Comparison of ENCODE assay signal across 1 cellular context in the genomic region with DNA sequence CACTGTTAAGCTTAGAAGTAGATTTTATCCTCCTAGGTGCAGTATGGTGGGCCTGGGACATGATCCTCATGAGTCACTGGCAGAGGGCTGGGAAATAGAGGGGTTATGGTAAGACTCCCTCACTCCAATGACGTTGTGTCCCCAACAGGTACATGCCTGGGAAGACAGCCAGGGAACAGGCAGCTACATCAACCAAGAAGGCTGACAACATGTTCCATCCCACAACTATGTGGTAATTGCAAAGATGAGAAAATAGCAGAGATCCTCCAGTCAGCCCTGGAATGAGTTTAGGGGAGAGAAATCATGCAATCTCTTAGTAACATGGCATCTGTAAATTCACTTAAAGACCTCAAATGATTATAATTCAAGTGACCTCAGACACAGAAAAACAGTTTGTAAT.
TF ChIP-seq lines count a peak whose summit lies in the region.

No MANE protein-coding gene starts in this region.

TF ChIP-seq in SK-N-SH treated with all-trans-retinoic acid at 6 μM for 48 hours, 23 proteins besides CTCF, POLR2A, EP300 and RAD21 (continued from another document):
- TF ChIP-seq ARNTL (CRISPR knock-in tag; IDR thresholded peaks at IDR 0.05; ENCODE audit: borderline replicate concordance, low read depth) (no peak), ZNF8 (CRISPR knock-in tag; IDR thresholded peaks at IDR 0.05) (no peak), CSDC2 (CRISPR knock-in tag; IDR thresholded peaks at IDR 0.05) (no peak), ZC3H10 (CRISPR knock-in tag; IDR thresholded peaks at IDR 0.05) (0 out of 2 replicates have a peak, but pooled peaks have one; percentile 15), SNAI2 (CRISPR knock-in tag; IDR thresholded peaks at IDR 0.05) (no peak), TCF4 (CRISPR knock-in tag; IDR thresholded peaks at IDR 0.05; ENCODE audit: borderline replicate concordance) (no peak), ESRRG (CRISPR knock-in tag; IDR thresholded peaks at IDR 0.05) (no peak), ZFP3 (CRISPR knock-in tag; IDR thresholded peaks at IDR 0.05) (0 out of 2 replicates have a peak, but pooled peaks have one; percentile 18), ZNF565 (CRISPR knock-in tag; conservative IDR thresholded peaks at IDR 0.05; ENCODE audit: low read depth) (no peak), PPARA (CRISPR knock-in tag; IDR thresholded peaks at IDR 0.05; ENCODE audit: borderline replicate concordance) (no peak), ZNF70 (CRISPR knock-in tag; IDR thresholded peaks at IDR 0.05) (peak; percentile 53; the same call in 1 of the 2 replicates), ISL1 (CRISPR knock-in tag; IDR thresholded peaks at IDR 0.05) (peak; percentile 93), ZFP30 (CRISPR knock-in tag; IDR thresholded peaks at IDR 0.05) (no peak), RARB (CRISPR knock-in tag; IDR thresholded peaks at IDR 0.05) (no peak), TOX (CRISPR knock-in tag; IDR thresholded peaks at IDR 0.05; ENCODE audit: borderline replicate concordance) (no peak)
- TF ChIP-seq, protein P1, sequence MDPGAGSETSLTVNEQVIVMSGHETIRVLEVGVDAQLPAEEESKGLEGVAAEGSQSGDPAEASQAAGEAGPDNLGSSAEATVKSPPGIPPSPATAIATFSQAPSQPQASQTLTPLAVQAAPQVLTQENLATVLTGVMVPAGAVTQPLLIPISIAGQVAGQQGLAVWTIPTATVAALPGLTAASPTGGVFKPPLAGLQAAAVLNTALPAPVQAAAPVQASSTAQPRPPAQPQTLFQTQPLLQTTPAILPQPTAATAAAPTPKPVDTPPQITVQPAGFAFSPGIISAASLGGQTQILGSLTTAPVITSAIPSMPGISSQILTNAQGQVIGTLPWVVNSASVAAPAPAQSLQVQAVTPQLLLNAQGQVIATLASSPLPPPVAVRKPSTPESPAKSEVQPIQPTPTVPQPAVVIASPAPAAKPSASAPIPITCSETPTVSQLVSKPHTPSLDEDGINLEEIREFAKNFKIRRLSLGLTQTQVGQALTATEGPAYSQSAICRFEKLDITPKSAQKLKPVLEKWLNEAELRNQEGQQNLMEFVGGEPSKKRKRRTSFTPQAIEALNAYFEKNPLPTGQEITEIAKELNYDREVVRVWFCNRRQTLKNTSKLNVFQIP (CRISPR knock-in tag; IDR thresholded peaks at IDR 0.05; ENCODE audit: borderline replicate concordance, low read depth): no peak
- TF ChIP-seq, protein P2, sequence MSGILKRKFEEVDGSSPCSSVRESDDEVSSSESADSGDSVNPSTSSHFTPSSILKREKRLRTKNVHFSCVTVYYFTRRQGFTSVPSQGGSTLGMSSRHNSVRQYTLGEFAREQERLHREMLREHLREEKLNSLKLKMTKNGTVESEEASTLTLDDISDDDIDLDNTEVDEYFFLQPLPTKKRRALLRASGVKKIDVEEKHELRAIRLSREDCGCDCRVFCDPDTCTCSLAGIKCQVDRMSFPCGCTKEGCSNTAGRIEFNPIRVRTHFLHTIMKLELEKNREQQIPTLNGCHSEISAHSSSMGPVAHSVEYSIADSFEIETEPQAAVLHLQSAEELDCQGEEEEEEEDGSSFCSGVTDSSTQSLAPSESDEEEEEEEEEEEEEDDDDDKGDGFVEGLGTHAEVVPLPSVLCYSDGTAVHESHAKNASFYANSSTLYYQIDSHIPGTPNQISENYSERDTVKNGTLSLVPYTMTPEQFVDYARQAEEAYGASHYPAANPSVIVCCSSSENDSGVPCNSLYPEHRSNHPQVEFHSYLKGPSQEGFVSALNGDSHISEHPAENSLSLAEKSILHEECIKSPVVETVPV (CRISPR knock-in tag; IDR thresholded peaks at IDR 0.05): no peak
- TF ChIP-seq, protein P3, sequence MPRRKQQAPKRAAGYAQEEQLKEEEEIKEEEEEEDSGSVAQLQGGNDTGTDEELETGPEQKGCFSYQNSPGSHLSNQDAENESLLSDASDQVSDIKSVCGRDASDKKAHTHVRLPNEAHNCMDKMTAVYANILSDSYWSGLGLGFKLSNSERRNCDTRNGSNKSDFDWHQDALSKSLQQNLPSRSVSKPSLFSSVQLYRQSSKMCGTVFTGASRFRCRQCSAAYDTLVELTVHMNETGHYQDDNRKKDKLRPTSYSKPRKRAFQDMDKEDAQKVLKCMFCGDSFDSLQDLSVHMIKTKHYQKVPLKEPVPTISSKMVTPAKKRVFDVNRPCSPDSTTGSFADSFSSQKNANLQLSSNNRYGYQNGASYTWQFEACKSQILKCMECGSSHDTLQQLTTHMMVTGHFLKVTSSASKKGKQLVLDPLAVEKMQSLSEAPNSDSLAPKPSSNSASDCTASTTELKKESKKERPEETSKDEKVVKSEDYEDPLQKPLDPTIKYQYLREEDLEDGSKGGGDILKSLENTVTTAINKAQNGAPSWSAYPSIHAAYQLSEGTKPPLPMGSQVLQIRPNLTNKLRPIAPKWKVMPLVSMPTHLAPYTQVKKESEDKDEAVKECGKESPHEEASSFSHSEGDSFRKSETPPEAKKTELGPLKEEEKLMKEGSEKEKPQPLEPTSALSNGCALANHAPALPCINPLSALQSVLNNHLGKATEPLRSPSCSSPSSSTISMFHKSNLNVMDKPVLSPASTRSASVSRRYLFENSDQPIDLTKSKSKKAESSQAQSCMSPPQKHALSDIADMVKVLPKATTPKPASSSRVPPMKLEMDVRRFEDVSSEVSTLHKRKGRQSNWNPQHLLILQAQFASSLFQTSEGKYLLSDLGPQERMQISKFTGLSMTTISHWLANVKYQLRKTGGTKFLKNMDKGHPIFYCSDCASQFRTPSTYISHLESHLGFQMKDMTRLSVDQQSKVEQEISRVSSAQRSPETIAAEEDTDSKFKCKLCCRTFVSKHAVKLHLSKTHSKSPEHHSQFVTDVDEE (CRISPR knock-in tag; IDR thresholded peaks at IDR 0.05): no peak
- TF ChIP-seq, protein P4, sequence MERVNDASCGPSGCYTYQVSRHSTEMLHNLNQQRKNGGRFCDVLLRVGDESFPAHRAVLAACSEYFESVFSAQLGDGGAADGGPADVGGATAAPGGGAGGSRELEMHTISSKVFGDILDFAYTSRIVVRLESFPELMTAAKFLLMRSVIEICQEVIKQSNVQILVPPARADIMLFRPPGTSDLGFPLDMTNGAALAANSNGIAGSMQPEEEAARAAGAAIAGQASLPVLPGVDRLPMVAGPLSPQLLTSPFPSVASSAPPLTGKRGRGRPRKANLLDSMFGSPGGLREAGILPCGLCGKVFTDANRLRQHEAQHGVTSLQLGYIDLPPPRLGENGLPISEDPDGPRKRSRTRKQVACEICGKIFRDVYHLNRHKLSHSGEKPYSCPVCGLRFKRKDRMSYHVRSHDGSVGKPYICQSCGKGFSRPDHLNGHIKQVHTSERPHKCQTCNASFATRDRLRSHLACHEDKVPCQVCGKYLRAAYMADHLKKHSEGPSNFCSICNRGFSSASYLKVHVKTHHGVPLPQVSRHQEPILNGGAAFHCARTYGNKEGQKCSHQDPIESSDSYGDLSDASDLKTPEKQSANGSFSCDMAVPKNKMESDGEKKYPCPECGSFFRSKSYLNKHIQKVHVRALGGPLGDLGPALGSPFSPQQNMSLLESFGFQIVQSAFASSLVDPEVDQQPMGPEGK (CRISPR knock-in tag; IDR thresholded peaks at IDR 0.05; ENCODE audit: borderline replicate concordance): peak; percentile 25; the same call in 1 of the 2 replicates
